ENCODE assay signal across 8 cellular contexts in genomic region chr6:118650500-118651281, GRCh38. TPM values are rescaled to one million over a fixed set of nuclear protein-coding genes. Genes with fewer than 3 reads are reported as not detected.
A peak's percentile ranks its signal among the peaks of the same experiment; 100 is the strongest.
DNase-seq lines count a peak whose midpoint lies in the region; ATAC-seq and TF ChIP-seq lines count a peak whose summit lies in the region.

No MANE protein-coding gene starts in this region.

- TF ChIP-seq POLR2A in NB4 (IDR thresholded peaks at IDR 0.05; ENCODE audit: extremely low read depth, insufficient read length): no peak

- H3K4me3 ChIP-seq in NB4 (ENCODE audit: low read depth, low read length) (peak overlapping the region; percentile 79), lung (peak overlapping the region; percentile 98)

- H3K36me3 ChIP-seq in lung (ENCODE audit: control insufficient read depth in 2 of 2, insufficient read depth in 2 of 2, low read length in 2 of 2): no peaks in the 10 kb centered on the region

- H3K9me3 ChIP-seq in lung (ENCODE audit: control insufficient read depth in 2 of 2, insufficient read depth in 1 of 2, low read length in 1 of 2): no peaks in the 10 kb centered on the region

- WGBS in lung, 2 donors: 0 to 1% methylated on average over 71 to 88 of the region's 88 CpGs

- no peaks in the 10 kb centered on the region for H3K4me1 ChIP-seq in lung (ENCODE audit: control insufficient read depth in 2 of 2, insufficient read depth in 2 of 2, low read length in 2 of 2)

- H3K27me3 ChIP-seq in lung (ENCODE audit: control insufficient read depth, insufficient read depth): no peaks in the 10 kb centered on the region

- CTCF ChIA-PET in HEK293T (lab: Yijun Ruan, JAX): interaction anchor here (0.7 kb wide), 1 partner anchor 56 kb away, joined by 3 read pairs; no protein-coding TSS in a partner anchor

- peak; percentile 2 for TF ChIP-seq CTCF in NB4 (IDR thresholded peaks at IDR 0.05; ENCODE audit: low read depth, low read length)
- TF ChIP-seq CTCF in lung (IDR thresholded peaks at IDR 0.05; ENCODE audit: control extremely low read depth, extremely low read depth): no peak

- peak overlapping the region; percentile 97 to 100 for H3K27ac ChIP-seq in lung (ENCODE audit: low read depth in 1 of 2, low read length in 1 of 2)

- DNase-seq in NCI-H2081 (lab: John Stamatoyannopoulos, UW) (peak; percentile 19 to 26), NCI-H2081 treated with DMSO at 0.1 percent for 48 hours (lab: John Stamatoyannopoulos, UW) (no peak), HEK293T (ENCODE audit: extremely low spot score) (peak; percentile 50), NB4 (ENCODE audit: low read depth) (peak; percentile 75), ecto neural progenitor cell (ENCODE audit: low spot score) (peak; percentile 70), lung (ENCODE audit: low spot score) (peak; percentile 35)
- peak; percentile 60 for DNase-seq in activated CD4-positive, alpha-beta T cell treated with anti-CD3 and anti-CD28 coated beads for 48 hours
- DNase-seq in stimulated activated CD8-positive, alpha-beta memory T cell treated with anti-CD3 and anti-CD28 coated beads, Interleukin-4, amount 100 ng/mL, for 48 hours: peak; percentile 66

- ATAC-seq in lung (ENCODE audit: insufficient read depth, low FRiP score): peak; percentile 53

- POLR2A ChIA-PET in HEK293T (lab: Yijun Ruan, JAX): interaction anchor here (0.6 to 0.9 kb wide), 6 partner anchors 9 to 150 kb away, joined by 3 to 7 read pairs (median 4); no protein-coding TSS in a partner anchor

TF ChIP-seq in HEK293T, 16 proteins besides CTCF, POLR2A, EP300 and RAD21:
- TF ChIP-seq CTBP1 (IDR thresholded peaks at IDR 0.05; ENCODE audit: borderline replicate concordance) (peak; percentile 53; the same call in 1 of the 2 replicates), ELF4 (IDR thresholded peaks at IDR 0.05) (no peak), L3MBTL2 (conservative IDR thresholded peaks at IDR 0.05) (no peak; the same call in 1 of the 2 replicates), PKNOX1 (IDR thresholded peaks at IDR 0.05) (0 out of 2 replicates have a peak, but pooled peaks have one; percentile 26), LEF1 (IDR thresholded peaks at IDR 0.05; ENCODE audit: borderline replicate concordance) (no peak)

RNA-seq across cellular contexts. Expression of gene CEP85L, which starts 0.7 kb away (rescaled TPM):
- 10 to 100 TPM; 12.5 to 40.8 TPM for total RNA-seq in lung
- polyA plus RNA-seq in lung: 1 to 10 TPM; 1.3 to 1.6 TPM
